ENCODE assay signal across 8 cellular contexts in the genomic region with DNA sequence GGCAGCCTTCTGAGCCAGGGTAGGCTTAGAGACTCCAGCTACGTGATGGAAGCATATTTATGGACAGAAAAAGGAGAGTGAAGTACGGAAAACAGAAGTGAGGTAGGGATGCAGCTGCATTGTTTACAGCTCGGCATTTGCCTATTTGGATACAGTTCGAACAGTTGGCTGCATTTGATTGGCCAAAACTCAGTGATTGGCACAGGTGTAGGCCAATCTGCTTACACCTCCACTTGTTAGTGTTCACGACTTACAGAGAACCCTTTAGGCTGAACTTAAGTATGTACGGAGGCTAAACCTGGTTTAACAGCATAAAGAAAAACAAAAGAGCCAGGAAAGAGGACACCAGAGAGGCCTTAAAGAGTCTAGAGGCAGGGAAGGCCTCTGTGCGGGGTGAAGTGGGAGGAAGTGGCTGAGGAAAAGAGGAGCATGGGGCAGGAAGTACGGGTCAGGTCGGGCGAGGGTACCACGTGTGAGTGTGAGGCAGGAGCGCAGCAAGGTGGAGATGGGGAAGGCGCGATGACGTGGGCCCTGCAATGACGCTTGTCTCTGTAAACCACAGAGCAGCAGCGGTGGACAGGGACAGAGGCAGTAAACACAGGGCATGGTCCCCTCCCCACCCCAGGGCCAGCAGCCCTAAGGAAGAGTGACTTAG. TPM values are rescaled to one million over a fixed set of nuclear protein-coding genes. Genes with fewer than 3 reads are reported as not detected.
DNase-seq lines count a peak whose midpoint lies in the region; ATAC-seq and TF ChIP-seq lines count a peak whose summit lies in the region.

No MANE protein-coding gene starts in this region.

- H3K4me3 Mint-ChIP-seq in activated CD4-positive, alpha-beta T cell treated with anti-CD3 and anti-CD28 coated beads for 36 hours = no peak overlapping the region
- H3K4me3 Mint-ChIP-seq in dendritic cell treated with granulocyte-macrophage colony-stimulating factor and Interleukin-4, amounts not matched to agents 40 ng/mL and 50 ng/mL, for 4 days = no peak overlapping the region
- no peak overlapping the region for H3K4me3 Mint-ChIP-seq in type B pancreatic cell

- no peaks in the 10 kb centered on the region for H4K20me1 ChIP-seq in KMS-11 (ENCODE audit: insufficient read depth)

- no peak overlapping the region for H3K9ac ChIP-seq in KMS-11

- H3K4me1 Mint-ChIP-seq in activated CD4-positive, alpha-beta T cell treated with anti-CD3 and anti-CD28 coated beads for 36 hours = peaks cover 60% of the 10 kb centered on the region
- H3K4me1 Mint-ChIP-seq in dendritic cell treated with granulocyte-macrophage colony-stimulating factor and Interleukin-4, amounts not matched to agents 40 ng/mL and 50 ng/mL, for 4 days (ENCODE audit: low read depth) = peaks cover 55% of the 10 kb centered on the region
- peaks cover 33% of the 10 kb centered on the region for H3K4me1 Mint-ChIP-seq in type B pancreatic cell (ENCODE audit: unreplicated experiment)

- no peaks in the 10 kb centered on the region for H3K9me3 ChIP-seq in BE2C

- peak; percentile 69 for ATAC-seq in activated CD4-positive, alpha-beta T cell treated with anti-CD3 and anti-CD28 coated beads for 36 hours
- ATAC-seq in HG03045 (IDR thresholded peaks at IDR 0.05; ENCODE audit: unreplicated experiment) = no peak

- H3K27me3 ChIP-seq in BE2C = no peaks in the 10 kb centered on the region
- no peaks in the 10 kb centered on the region; the same call in 1 of the 2 replicates for H3K27me3 ChIP-seq in KMS-11 (ENCODE audit: insufficient read depth, low read depth)

- H3K27me3 Mint-ChIP-seq in activated CD4-positive, alpha-beta T cell treated with anti-CD3 and anti-CD28 coated beads for 36 hours = no peaks in the 10 kb centered on the region
- peaks cover 50% of the 10 kb centered on the region for H3K27me3 Mint-ChIP-seq in dendritic cell treated with granulocyte-macrophage colony-stimulating factor and Interleukin-4, amounts not matched to agents 40 ng/mL and 50 ng/mL, for 4 days
- no peaks in the 10 kb centered on the region for H3K27me3 Mint-ChIP-seq in type B pancreatic cell

- H2AFZ ChIP-seq in KMS-11 (ENCODE audit: low read depth) = no peak overlapping the region

- no peak overlapping the region for H3K27ac ChIP-seq in KMS-11

- peaks cover 1% of the 10 kb centered on the region for H3K9me3 Mint-ChIP-seq in activated CD4-positive, alpha-beta T cell treated with anti-CD3 and anti-CD28 coated beads for 36 hours (ENCODE audit: low read depth)
- no peaks in the 10 kb centered on the region for H3K9me3 Mint-ChIP-seq in dendritic cell treated with granulocyte-macrophage colony-stimulating factor and Interleukin-4, amounts not matched to agents 40 ng/mL and 50 ng/mL, for 4 days
- no peaks in the 10 kb centered on the region for H3K9me3 Mint-ChIP-seq in type B pancreatic cell

- H3K27ac Mint-ChIP-seq in activated CD4-positive, alpha-beta T cell treated with anti-CD3 and anti-CD28 coated beads for 36 hours = peak overlapping the region; percentile 84
- peak overlapping the region; percentile 60 for H3K27ac Mint-ChIP-seq in dendritic cell treated with granulocyte-macrophage colony-stimulating factor and Interleukin-4, amounts not matched to agents 40 ng/mL and 50 ng/mL, for 4 days
- H3K27ac Mint-ChIP-seq in type B pancreatic cell = no peak overlapping the region

- H3K4me3 ChIP-seq in BE2C (ENCODE audit: low read depth, low read length) (no peak overlapping the region), KMS-11 (IDR thresholded peaks at IDR 0.05; ENCODE audit: insufficient read depth, low read depth, low read length) (no peak overlapping the region)

- no peak for TF ChIP-seq CTCF in BE2C (IDR thresholded peaks at IDR 0.05; ENCODE audit: low read depth, low read length)
- TF ChIP-seq CTCF in KMS-11 (conservative IDR thresholded peaks at IDR 0.05; ENCODE audit: low read depth, low read length) = no peak
- TF ChIP-seq CTCF in type B pancreatic cell (conservative IDR thresholded peaks at IDR 0.05) = no peak

- H3K36me3 ChIP-seq in BE2C (no peaks in the 10 kb centered on the region), KMS-11 (ENCODE audit: insufficient read depth) (no peaks in the 10 kb centered on the region)

- H3K4me2 ChIP-seq in KMS-11 = peak overlapping the region; percentile 67; the same call in 1 of the 2 replicates

- DNase-seq in BE2C = peak; percentile 47
- peak; percentile 77 for DNase-seq in activated CD4-positive, alpha-beta T cell treated with anti-CD3 and anti-CD28 coated beads for 36 hours
- peak; percentile 30 for DNase-seq in pulmonary artery endothelial cell (ENCODE audit: low read depth, low spot score)
- no peak for DNase-seq in type B pancreatic cell (ENCODE audit: extremely low spot score, unreplicated experiment)
- DNase-seq in NCI-H146 treated with DMSO at 0.1 percent for 48 hours (lab: John Stamatoyannopoulos, UW; ENCODE audit: unreplicated experiment) = no peak

- no peaks in the 10 kb centered on the region; the same call in 1 of the 2 replicates for H3K4me1 ChIP-seq in BE2C
- peaks cover 95% of the 10 kb centered on the region for H3K4me1 ChIP-seq in KMS-11 (ENCODE audit: low read depth, poor library complexity, severe bottlenecking)

- no peaks in the 10 kb centered on the region for H3K79me2 ChIP-seq in KMS-11 (ENCODE audit: insufficient read depth, low read depth)

- POLR2A ChIA-PET in activated CD4-positive, alpha-beta T cell treated with anti-CD3 and anti-CD28 coated beads for 36 hours (lab: Charles Lee) = no interaction called here

- CTCF ChIA-PET in activated CD4-positive, alpha-beta T cell treated with anti-CD3 and anti-CD28 coated beads for 36 hours (lab: Charles Lee) = interaction anchor here (0.6 kb wide), 1 partner anchor 11 kb away, joined by 5 read pairs; no protein-coding TSS in a partner anchor

- no peaks in the 10 kb centered on the region for H3K36me3 Mint-ChIP-seq in activated CD4-positive, alpha-beta T cell treated with anti-CD3 and anti-CD28 coated beads for 36 hours (ENCODE audit: low read depth)
- H3K36me3 Mint-ChIP-seq in dendritic cell treated with granulocyte-macrophage colony-stimulating factor and Interleukin-4, amounts not matched to agents 40 ng/mL and 50 ng/mL, for 4 days (ENCODE audit: low read depth) = no peaks in the 10 kb centered on the region
- H3K36me3 Mint-ChIP-seq in type B pancreatic cell = no peaks in the 10 kb centered on the region

- intact Hi-C loops in activated CD4-positive, alpha-beta T cell treated with anti-CD3 and anti-CD28 coated beads for 36 hours (cut with DNase I, micrococcal nuclease) = loop anchor here (1.0 to 5.0 kb wide), 5 partner anchors 32 to 237 kb away; partner anchors contain the start of genes RSPH1 (in 2 of the 2) and SLC37A1 (in 1 of the 2)
- intact Hi-C loops in dendritic cell treated with granulocyte-macrophage colony-stimulating factor and Interleukin-4, amounts not matched to agents 40 ng/mL and 50 ng/mL, for 4 days (cut with micrococcal nuclease) = no loop called here

RNA-seq across cellular contexts. Expression of gene RSPH1, which starts 32.0 kb away (rescaled TPM):
- not detected for polyA plus RNA-seq in BE2C (2012; ENCODE audit: insufficient read depth, insufficient read length, low read depth)
- total RNA-seq in activated CD4-positive, alpha-beta T cell treated with anti-CD3 and anti-CD28 coated beads for 36 hours = under 1 TPM; 0.21 to 0.34 TPM
- total RNA-seq in pulmonary artery endothelial cell = 0.07 TPM in 1 of 2 replicates, not detected in the other
- 2.1 and 5.2 TPM in 2 replicates for total RNA-seq in type B pancreatic cell (ENCODE audit: low replicate concordance)

RNA-seq across cellular contexts. Expression of gene SLC37A1, which starts 49.7 kb away (rescaled TPM):
- 3.9 TPM for polyA plus RNA-seq in BE2C (2012; ENCODE audit: insufficient read depth, insufficient read length, low read depth)
- total RNA-seq in activated CD4-positive, alpha-beta T cell treated with anti-CD3 and anti-CD28 coated beads for 36 hours = 10 to 100 TPM; 18.2 to 19.3 TPM
- total RNA-seq in pulmonary artery endothelial cell (9.5 and 11.8 TPM in 2 replicates), type B pancreatic cell (ENCODE audit: low replicate concordance) (24.8 and 44.2 TPM in 2 replicates)

Comparison
In these comparisons a context has a peak if more than half of its experiments do, and no peak if none do; other contexts are left out.
1. DNase-seq: peak in BE2C (single experiment), activated CD4-positive, alpha-beta T cell treated with anti-CD3 and anti-CD28 coated beads for 36 hours (single experiment) and pulmonary artery endothelial cell (single experiment); none in type B pancreatic cell (single experiment) and NCI-H146 treated with DMSO at 0.1 percent for 48 hours (single experiment).